17 cellular contexts compared by ENCODE assay signal in genomic region chr9:120902824-120903608, GRCh38. TPM values are rescaled to one million over a fixed set of nuclear protein-coding genes. Genes with fewer than 3 reads are reported as not detected.
DNase-seq lines count a peak whose midpoint lies in the region; ATAC-seq and TF ChIP-seq lines count a peak whose summit lies in the region.
"Had no signal": no experiment of that assay in that cellular context is flagged by ENCODE, and none has a peak within 500 bp of the region (broad histone marks: within the 10 kb centered on the region; RNA-seq: fewer than 3 reads in every experiment).

No MANE protein-coding gene starts in this region.

- ATAC-seq in CD8-positive, alpha-beta T cell = no peak
- ATAC-seq in T-helper 17 cell (no peak), naive B cell (ENCODE audit: low read depth in 2 of 2) (peak; percentile 20 to 39), GM21360 (IDR thresholded peaks at IDR 0.05; ENCODE audit: unreplicated experiment) (no peak)

- no peaks in the 10 kb centered on the region for H3K27me3 Mint-ChIP-seq in CD8-positive, alpha-beta T cell (ENCODE audit: low read depth)
- H3K27me3 Mint-ChIP-seq in T-helper 17 cell (no peaks in the 10 kb centered on the region), naive B cell (no peaks in the 10 kb centered on the region)

- TF ChIP-seq CTCF in CD8-positive, alpha-beta T cell (IDR thresholded peaks at IDR 0.05) = no peak

- H3K27ac Mint-ChIP-seq in CD8-positive, alpha-beta T cell = peak overlapping the region; percentile 93
- peak overlapping the region; percentile 98 for H3K27ac Mint-ChIP-seq in T-helper 17 cell
- peak overlapping the region; percentile 89 to 98 (median 97) for H3K27ac Mint-ChIP-seq in naive B cell

- intact Hi-C loops in CD8-positive, alpha-beta T cell (cut with DNase I, micrococcal nuclease) = loop anchor here (1.0 to 2.0 kb wide), 2 partner anchors 11 to 24 kb away; no protein-coding TSS in a partner anchor

- peaks cover 86% of the 10 kb centered on the region for H3K4me1 Mint-ChIP-seq in CD8-positive, alpha-beta T cell (ENCODE audit: low read depth)
- H3K4me1 Mint-ChIP-seq in T-helper 17 cell = peaks cover 52% of the 10 kb centered on the region
- H3K4me1 Mint-ChIP-seq in naive B cell = peaks cover 48 to 71% (median 60%) of the 10 kb centered on the region in 3 donors

- H3K9me3 ChIP-seq in CD8-positive, alpha-beta T cell (ENCODE audit: low read length) = no peaks in the 10 kb centered on the region
- H3K9me3 ChIP-seq in T-helper 17 cell (ENCODE audit: control insufficient read depth, low read length, poor library complexity, severe bottlenecking) = no peaks in the 10 kb centered on the region
- H3K9me3 ChIP-seq: right lobe of liver had no signal

- H3K4me3 ChIP-seq in CD8-positive, alpha-beta T cell (ENCODE audit: low read depth, low read length) = no peak overlapping the region
- H3K4me3 ChIP-seq: cardiac muscle cell, right lobe of liver had no signal

- peak in 1 of 7 experiments; percentile 37 for DNase-seq in CD8-positive, alpha-beta T cell
- no peak for DNase-seq in T-helper 17 cell
- peak; percentile 27 for DNase-seq in naive B cell
- no peak for DNase-seq in NCI-H1694 (lab: John Stamatoyannopoulos, UW)
- DNase-seq in T-helper 9 cell = no peak
- DNase-seq: activated effector memory CD4-positive, alpha-beta T cell treated with Interleukin-2 at 50 U/mL for 16 hours; COR-L47; foreskin melanocyte; HCEC 1CT; Kasumi-1; mesenchymal stem cell; NCI-H1930; right lobe of liver; stimulated activated naive CD4-positive, alpha-beta T cell treated with Interleukin-2 at 50 U/mL for 16 hours had no signal

- peak; percentile 26 for TF ChIP-seq POLR2A in GM10847 (IDR thresholded peaks at IDR 0.05; ENCODE audit: extremely low read depth, insufficient read length)

- H3K27me3 ChIP-seq in CD8-positive, alpha-beta T cell (ENCODE audit: insufficient read depth, low read length) = no peaks in the 10 kb centered on the region
- H3K27me3 ChIP-seq: cardiac muscle cell, right lobe of liver had no signal

- peaks cover 46% of the 10 kb centered on the region for H3K36me3 Mint-ChIP-seq in CD8-positive, alpha-beta T cell
- peaks cover 13% of the 10 kb centered on the region for H3K36me3 Mint-ChIP-seq in T-helper 17 cell (ENCODE audit: low read depth)
- H3K36me3 Mint-ChIP-seq in naive B cell = no peaks in the 10 kb centered on the region

- H3K36me3 ChIP-seq in CD8-positive, alpha-beta T cell (ENCODE audit: insufficient read depth, low read length) = peaks cover 10% of the 10 kb centered on the region
- H3K36me3 ChIP-seq: cardiac muscle cell, right lobe of liver had no signal

- CTCF ChIA-PET in CD8-positive, alpha-beta T cell (lab: Charles Lee) = interaction anchor here (1.9 to 4.6 kb wide), 8 partner anchors 9 to 34 kb away, joined by 4 to 39 read pairs (median 14); partner anchors contain the start of gene TRAF1

- H3K9me3 Mint-ChIP-seq in CD8-positive, alpha-beta T cell = no peaks in the 10 kb centered on the region
- peaks cover 0 to 1% (median 0%) of the 10 kb centered on the region in 7 donors for H3K9me3 Mint-ChIP-seq in naive B cell

- H3K27ac ChIP-seq in CD8-positive, alpha-beta T cell (ENCODE audit: low read depth, low read length) = peak overlapping the region; percentile 68
- H3K27ac ChIP-seq: cardiac muscle cell, right lobe of liver had no signal

- POLR2A ChIA-PET in CD8-positive, alpha-beta T cell (lab: Charles Lee) = interaction anchor here (34.4 to 38.7 kb wide), 2 partner anchors 2 to 13 kb away, joined by 1009 read pairs; partner anchors contain the start of gene TRAF1

- H3K4me1 ChIP-seq in CD8-positive, alpha-beta T cell (ENCODE audit: insufficient read depth, low read length) = peaks cover 71% of the 10 kb centered on the region
- H3K4me1 ChIP-seq: right lobe of liver had no signal

- peak overlapping the region; percentile 40 for H3K4me3 Mint-ChIP-seq in CD8-positive, alpha-beta T cell
- H3K4me3 Mint-ChIP-seq in T-helper 17 cell (peak overlapping the region; percentile 82), naive B cell (peak overlapping the region in 7 of 8 donors; percentile 22 to 91 (median 68))

RNA-seq across cellular contexts. Expression of gene TRAF1, which starts 23.6 kb away (rescaled TPM):
- total RNA-seq in CD8-positive, alpha-beta T cell = 10 to 100 TPM; 61.2 to 61.7 TPM
- 100 to 1,000 TPM; 103 to 118 TPM for total RNA-seq in T-helper 17 cell
- polyA plus RNA-seq in naive B cell (ENCODE audit: low read depth in 6 of 6) = under 1 TPM; 0.34 to 0.97 (median 0.72) TPM

RNA-seq across cellular contexts. Expression of gene PHF19, which starts 26.0 kb away (rescaled TPM):
- 10 to 100 TPM; 47.3 to 48.5 TPM for total RNA-seq in CD8-positive, alpha-beta T cell
- 10 to 100 TPM; 69.9 to 96.9 TPM for total RNA-seq in T-helper 17 cell
- polyA plus RNA-seq in naive B cell (ENCODE audit: low read depth in 6 of 6) = 1 to 10 TPM in 5 of 6 donors, under 1 TPM in 1; 0.26 to 5.4 (median 3.5) TPM

Comparison
In these comparisons a context has a peak if more than half of its experiments do, and no peak if none do; other contexts are left out.
1. ATAC-seq: peak in naive B cell (2 of 2); none in CD8-positive, alpha-beta T cell (single experiment), T-helper 17 cell (single experiment) and GM21360 (single experiment).
2. Peak in every context shown above with its lines, with median percentiles within 50 percentile points of each other: H3K27ac Mint-ChIP-seq and H3K4me3 Mint-ChIP-seq.